Comparison of ENCODE assay signal across 22 cellular contexts in the genomic region with DNA sequence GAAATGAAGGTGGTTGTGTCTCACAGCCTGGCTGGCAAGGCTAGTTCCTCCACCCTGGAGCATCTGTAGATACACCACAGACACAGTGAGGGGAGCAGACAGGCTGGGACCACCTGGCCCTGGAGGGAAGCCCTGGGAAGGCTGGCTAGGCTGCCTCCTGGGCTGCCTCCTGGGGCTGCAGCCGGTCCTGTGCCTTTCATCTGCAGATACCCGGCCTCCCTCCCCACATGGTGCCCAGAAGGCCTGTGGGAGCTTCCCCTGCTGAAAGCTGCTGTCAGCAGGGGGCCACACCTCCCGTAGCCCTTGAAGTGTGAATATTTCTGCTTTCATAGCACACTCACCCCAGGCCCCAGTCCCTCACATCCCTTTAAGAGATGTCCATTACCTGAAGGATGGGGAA. TPM values are rescaled to one million over a fixed set of nuclear protein-coding genes. Genes with fewer than 3 reads are reported as not detected.
DNase-seq lines count a peak whose midpoint lies in the region; ATAC-seq, FAIRE-seq and TF ChIP-seq lines count a peak whose summit lies in the region.
"Had no signal": no experiment of that assay in that cellular context is flagged by ENCODE, and none has a peak within 500 bp of the region (broad histone marks: within the 10 kb centered on the region; RNA-seq: fewer than 3 reads in every experiment).

No MANE protein-coding gene starts in this region.

- TF ChIP-seq POLR2A in A549 (IDR thresholded peaks at IDR 0.05; ENCODE audit: low read length), result no peak
- TF ChIP-seq POLR2A in NB4 (IDR thresholded peaks at IDR 0.05; ENCODE audit: extremely low read depth, insufficient read length), result no peak

- DNase-seq in A549 (ENCODE audit: low read depth in 1 of 2, low spot score in 1 of 2), result no peak
- no peak for DNase-seq in GM06990 (ENCODE audit: extremely low read depth, insufficient read length)
- DNase-seq in NB4 (ENCODE audit: low read depth), result peak; percentile 78
- DNase-seq in choroid plexus epithelial cell (ENCODE audit: low read depth), result peak; percentile 66
- DNase-seq in T-helper 9 cell, result no peak
- no peak for DNase-seq in activated CD8-positive, alpha-beta memory T cell treated with anti-CD3 and anti-CD28 coated beads for 24 hours
- DNase-seq: activated CD4-positive, alpha-beta memory T cell treated with anti-CD3 and anti-CD28 coated beads for 36 hours; activated naive CD8-positive, alpha-beta T cell treated with anti-CD3 and anti-CD28 coated beads, Interleukin-2, amount 10 ng/mL, durations not matched to agents 7 days and 5 days; central memory CD4-positive, alpha-beta T cell; dorsolateral prefrontal cortex; islet precursor cell; NCI-H1436; ovary; retina; SHP77; stimulated activated CD4-positive, alpha-beta T cell treated with anti-CD3 and anti-CD28 coated beads, Interleukin-2, amount 100 ng/mL, for 24 hours had no signal

- H3K36me3 ChIP-seq in GM06990 (ENCODE audit: control insufficient read depth, insufficient read depth, low read length), result no peaks in the 10 kb centered on the region
- H3K36me3 ChIP-seq: ovary had no signal

- TF ChIP-seq CTCF in A549 (IDR thresholded peaks at IDR 0.05) (no peak), GM06990 (IDR thresholded peaks at IDR 0.05; ENCODE audit: insufficient read depth, low read length, poor library complexity, severe bottlenecking) (peak; percentile 37), NB4 (IDR thresholded peaks at IDR 0.05; ENCODE audit: low read depth, low read length) (peak; percentile 4), choroid plexus epithelial cell (conservative IDR thresholded peaks at IDR 0.05; ENCODE audit: low read depth, low read length) (no peak)

- peaks cover 60% of the 10 kb centered on the region for H3K4me1 ChIP-seq in A549

- FAIRE-seq in A549 (lab: Jason Lieb, UNC), result no peak
- FAIRE-seq: D721Med, urothelium cell line had no signal

- H3K27me3 ChIP-seq in GM06990 (replicated peaks; ENCODE audit: control insufficient read depth, insufficient read depth, low read length), result no peaks in the 10 kb centered on the region
- H3K27me3 ChIP-seq: ovary had no signal

- CTCF ChIA-PET in A549 (lab: Yijun Ruan, JAX), result interaction anchor here (0.7 to 12.5 kb wide), 5 partner anchors 18 to 83 kb away, joined by 3 to 115 read pairs (median 4); a partner anchor contains a TSS

- WGBS in A549 (ENCODE audit: missing lambda C conversion rate), result 62% methylated on average over 3 of the region's 3 CpGs

- ATAC-seq in A549 (no peak), GM21423 (IDR thresholded peaks at IDR 0.05; ENCODE audit: unreplicated experiment) (no peak)
- ATAC-seq: natural killer cell treated with Interleukin-12 subunit alpha and Interleukin-12 subunit beta and Interleukin-15 and Interleukin-18, amount 100 ng/mL, for 72 hours; stimulated activated effector memory CD8-positive, alpha-beta T cell treated with anti-CD3 and anti-CD28 coated beads, Interleukin-12 subunit alpha, Interleukin-12 subunit beta, amount 100 ng/mL, for 72 hours had no signal

- H3K27ac ChIP-seq in A549, result peak overlapping the region; percentile 90 to 98
- H3K27ac ChIP-seq: dorsolateral prefrontal cortex, ovary had no signal

- TF ChIP-seq EP300 in A549 (IDR thresholded peaks at IDR 0.05), result no peak

- POLR2A ChIA-PET in A549 (lab: Yijun Ruan, JAX), result no interaction called here

- TF ChIP-seq RAD21 in A549 (conservative IDR thresholded peaks at IDR 0.05 in 1 of 2, IDR thresholded peaks at IDR 0.05 in 1 of 2), result no peak

- H3K4me3 ChIP-seq in A549 (no peak overlapping the region), GM06990 (replicated peaks; ENCODE audit: low read depth, low read length) (no peak overlapping the region), NB4 (ENCODE audit: low read depth, low read length) (no peak overlapping the region), choroid plexus epithelial cell (ENCODE audit: low read depth, low read length) (no peak overlapping the region)
- H3K4me3 ChIP-seq: dorsolateral prefrontal cortex, ovary, smooth muscle cell had no signal

- no peaks in the 10 kb centered on the region for H3K9me3 ChIP-seq in A549
- H3K9me3 ChIP-seq: ovary had no signal

- no peak overlapping the region for H3K4me2 ChIP-seq in A549
- H3K4me2 ChIP-seq: smooth muscle cell had no signal

TF ChIP-seq in A549, 52 proteins besides CTCF, POLR2A, EP300 and RAD21:
- no peak for TF ChIP-seq TFCP2L1 (CRISPR knock-in tag; IDR thresholded peaks at IDR 0.05)
- TF ChIP-seq, protein P1, sequence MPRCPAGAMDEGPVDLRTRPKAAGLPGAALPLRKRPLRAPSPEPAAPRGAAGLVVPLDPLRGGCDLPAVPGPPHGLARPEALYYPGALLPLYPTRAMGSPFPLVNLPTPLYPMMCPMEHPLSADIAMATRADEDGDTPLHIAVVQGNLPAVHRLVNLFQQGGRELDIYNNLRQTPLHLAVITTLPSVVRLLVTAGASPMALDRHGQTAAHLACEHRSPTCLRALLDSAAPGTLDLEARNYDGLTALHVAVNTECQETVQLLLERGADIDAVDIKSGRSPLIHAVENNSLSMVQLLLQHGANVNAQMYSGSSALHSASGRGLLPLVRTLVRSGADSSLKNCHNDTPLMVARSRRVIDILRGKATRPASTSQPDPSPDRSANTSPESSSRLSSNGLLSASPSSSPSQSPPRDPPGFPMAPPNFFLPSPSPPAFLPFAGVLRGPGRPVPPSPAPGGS (IDR thresholded peaks at IDR 0.05), result no peak
- TF ChIP-seq, protein P2, sequence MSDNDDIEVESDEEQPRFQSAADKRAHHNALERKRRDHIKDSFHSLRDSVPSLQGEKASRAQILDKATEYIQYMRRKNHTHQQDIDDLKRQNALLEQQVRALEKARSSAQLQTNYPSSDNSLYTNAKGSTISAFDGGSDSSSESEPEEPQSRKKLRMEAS (IDR thresholded peaks at IDR 0.05), result 0 out of 2 replicates have a peak, but pooled peaks have one; percentile 2

RNA-seq across cellular contexts. Expression of a gene that starts 37.6 kb away (rescaled TPM):
- polyA plus RNA-seq in A549 (2011; rRNA removed) (97.1 and 116 TPM in 2 replicates), A549 (2017; fragmentation: RNase III; extraction: RNeasy Plus Mini Kit Qiagen cat#74134 plus additional on column Dnase treatment) (157 to 171 TPM (median 166 TPM) in 3 replicates)
- polyA plus RNA-seq in A549 (2012; cell fraction: cytosol; rRNA removed), result 123 and 215 TPM in 2 replicates
- polyA plus RNA-seq in A549 (2012; cell fraction: nucleus; rRNA removed), result 279 and 455 TPM in 2 replicates
- polyA minus RNA-seq in A549 (2011; rRNA and poly(A)+ RNA removed), result 92.8 and 113 TPM in 2 replicates

Comparison
In these comparisons a context has a peak if more than half of its experiments do, and no peak if none do; other contexts are left out.
1. DNase-seq: peak in NB4 (single experiment) and choroid plexus epithelial cell (single experiment); none in A549 (0 of 2), GM06990 (single experiment), T-helper 9 cell (single experiment) and activated CD8-positive, alpha-beta memory T cell treated with anti-CD3 and anti-CD28 coated beads for 24 hours (single experiment).
2. CTCF ChIP-seq: peak in GM06990 (single experiment) and NB4 (single experiment); none in A549 (single experiment) and choroid plexus epithelial cell (single experiment).